9 cellular contexts compared by ENCODE assay signal in genomic region chr10:17022898-17023297, GRCh38.
DNase-seq lines count a peak whose midpoint lies in the region; ATAC-seq and TF ChIP-seq lines count a peak whose summit lies in the region.
"Had no signal": no experiment of that assay in that cellular context is flagged by ENCODE, and none has a peak within 500 bp of the region (broad histone marks: within the 10 kb centered on the region; RNA-seq: fewer than 3 reads in every experiment).

No MANE protein-coding gene starts in this region.

- no peaks in the 10 kb centered on the region for H3K36me3 Mint-ChIP-seq in osteocyte (ENCODE audit: unreplicated experiment)

- H3K4me3 ChIP-seq in Panc1 (ENCODE audit: low read depth in 2 of 2, low read length in 2 of 2) (peak overlapping the region in 1 of 2 experiments; percentile 29; a peak in 2 of 4 replicates), esophagus squamous epithelium (peak overlapping the region in 1 of 4 donors; percentile 3)
- H3K4me3 ChIP-seq: dorsolateral prefrontal cortex had no signal

- H3K27ac ChIP-seq in Panc1 (ENCODE audit: low read length) (peak overlapping the region; percentile 99), esophagus squamous epithelium (peak overlapping the region in 3 of 4 donors; percentile 41 to 80 (median 65))

- H3K4me1 Mint-ChIP-seq in osteocyte (ENCODE audit: unreplicated experiment): peaks cover 46% of the 10 kb centered on the region

- no peaks in the 10 kb centered on the region for H3K9me3 Mint-ChIP-seq in osteocyte (ENCODE audit: unreplicated experiment)

- no peak for TF ChIP-seq POLR2A in esophagus squamous epithelium (IDR thresholded peaks at IDR 0.05)

- intact Hi-C loops in Panc1 (cut with micrococcal nuclease; ENCODE audit: unreplicated experiment) (loop anchor here (5.0 to 10.0 kb wide), 4 partner anchors 39 to 212 kb away; no protein-coding TSS in a partner anchor), esophagus squamous epithelium (cut with DNase I) (no loop called here)

- H3K4me3 Mint-ChIP-seq in osteocyte (ENCODE audit: unreplicated experiment): no peak overlapping the region

- no peaks in the 10 kb centered on the region for H3K27me3 ChIP-seq in Panc1 (ENCODE audit: control insufficient read depth, insufficient read depth, low read length)
- H3K27me3 ChIP-seq in esophagus squamous epithelium: no peaks in the 10 kb centered on the region
- H3K27me3 ChIP-seq: dorsolateral prefrontal cortex had no signal

- TF ChIP-seq CTCF in Panc1 (IDR thresholded peaks at IDR 0.05) (no peak), esophagus squamous epithelium (IDR thresholded peaks at IDR 0.05) (no peak), osteocyte (IDR thresholded peaks at IDR 0.05) (no peak)

- no TSS peak for BruUV-seq in Panc1 (replicated peaks; lab: Mats Ljungman, UMichigan)

- peaks cover 20% of the 10 kb centered on the region for H3K4me1 ChIP-seq in ES-I3 (ENCODE audit: insufficient read depth, low read length)
- peaks cover 63% of the 10 kb centered on the region for H3K4me1 ChIP-seq in Panc1 (ENCODE audit: control insufficient read depth, insufficient read depth, low read length)
- H3K4me1 ChIP-seq in esophagus squamous epithelium: peaks cover 0 to 49% (median 26%) of the 10 kb centered on the region in 3 donors

- H3K9me3 ChIP-seq in ES-I3 (ENCODE audit: control insufficient read depth, insufficient read depth, low read length) (no peaks in the 10 kb centered on the region), Panc1 (ENCODE audit: control insufficient read depth, insufficient read depth, low read depth, low read length) (peaks cover 10% of the 10 kb centered on the region; the same call in 1 of the 2 replicates), esophagus squamous epithelium (no peaks in the 10 kb centered on the region)

- CTCF ChIA-PET in Panc1 (lab: Charles Lee): interaction anchor here (0.6 kb wide), 1 partner anchor 228 kb away, joined by 6 read pairs; no protein-coding TSS in a partner anchor

- H3K27me3 Mint-ChIP-seq in osteocyte (ENCODE audit: unreplicated experiment): no peaks in the 10 kb centered on the region

- POLR2A ChIA-PET in Panc1 (lab: Charles Lee): interaction anchor here (0.6 to 1.1 kb wide), 5 partner anchors 36 to 178 kb away, joined by 3 to 25 read pairs (median 7); no protein-coding TSS in a partner anchor

- H3K9ac ChIP-seq in ES-I3 (ENCODE audit: low read depth, low read length): 0 out of 2 replicates have a peak overlapping the region, but pooled peaks have one; percentile 11

- peak overlapping the region; percentile 98 for H3K27ac Mint-ChIP-seq in osteocyte (ENCODE audit: unreplicated experiment)

- H3K36me3 ChIP-seq in ES-I3 (ENCODE audit: insufficient read depth, low read length) (no peaks in the 10 kb centered on the region), Panc1 (ENCODE audit: control insufficient read depth, insufficient read depth, low read length) (no peaks in the 10 kb centered on the region), esophagus squamous epithelium (no peaks in the 10 kb centered on the region)

- WGBS in esophagus squamous epithelium, 2 donors: 76 to 83% methylated on average over 6 of the region's 6 CpGs

- ATAC-seq in Panc1: peak; percentile 33
- no peak for ATAC-seq in HG03354 (IDR thresholded peaks at IDR 0.05; ENCODE audit: poor library complexity, severe bottlenecking, unreplicated experiment)
- ATAC-seq in GM19351 (IDR thresholded peaks at IDR 0.05; ENCODE audit: unreplicated experiment): no peak

- DNase-seq in Panc1 (ENCODE audit: low read depth, low spot score): no peak
- DNase-seq in esophagus squamous epithelium (lab: John Stamatoyannopoulos, UW): no peak
- no peak for DNase-seq in osteocyte (ENCODE audit: extremely low spot score, unreplicated experiment)
- no peak for DNase-seq in NCI-H1105 (lab: John Stamatoyannopoulos, UW)
- no peak for DNase-seq in stimulated activated CD4-positive, alpha-beta T cell treated with anti-CD3 and anti-CD28 coated beads, Interleukin-4, amount 100 ng/mL, for 1 hour
- DNase-seq: dorsolateral prefrontal cortex had no signal

- in situ Hi-C loops in Panc1 (cut with HindIII; ENCODE audit: low pct_unique_long_range_greater_than_20kb, low sequenced_read_pairs): no loop called here
